Comparison of ENCODE assay signal across 1 cellular context in genomic region chr11:130804306-130805077, GRCh38.
TF ChIP-seq lines count a peak whose summit lies in the region.

No MANE protein-coding gene starts in this region.

TF ChIP-seq in IMR-90, 13 proteins besides CTCF, POLR2A, EP300 and RAD21 (continued from another document):
- TF ChIP-seq RFX5 (IDR thresholded peaks at IDR 0.05; ENCODE audit: low read depth, low read length) (no peak), MXI1 (IDR thresholded peaks at IDR 0.05; ENCODE audit: borderline replicate concordance, low read depth, low read length) (no peak), MAFK (IDR thresholded peaks at IDR 0.05; ENCODE audit: low read depth, low read length) (no peak)
- TF ChIP-seq, protein P1, sequence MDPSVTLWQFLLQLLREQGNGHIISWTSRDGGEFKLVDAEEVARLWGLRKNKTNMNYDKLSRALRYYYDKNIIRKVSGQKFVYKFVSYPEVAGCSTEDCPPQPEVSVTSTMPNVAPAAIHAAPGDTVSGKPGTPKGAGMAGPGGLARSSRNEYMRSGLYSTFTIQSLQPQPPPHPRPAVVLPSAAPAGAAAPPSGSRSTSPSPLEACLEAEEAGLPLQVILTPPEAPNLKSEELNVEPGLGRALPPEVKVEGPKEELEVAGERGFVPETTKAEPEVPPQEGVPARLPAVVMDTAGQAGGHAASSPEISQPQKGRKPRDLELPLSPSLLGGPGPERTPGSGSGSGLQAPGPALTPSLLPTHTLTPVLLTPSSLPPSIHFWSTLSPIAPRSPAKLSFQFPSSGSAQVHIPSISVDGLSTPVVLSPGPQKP (IDR thresholded peaks at IDR 0.05; ENCODE audit: borderline replicate concordance, low read depth, low read length): no peak
TF ChIP-seq in IMR-90: peak in this region for 0.
